Comparison of ENCODE assay signal across 15 cellular contexts in the genomic region with DNA sequence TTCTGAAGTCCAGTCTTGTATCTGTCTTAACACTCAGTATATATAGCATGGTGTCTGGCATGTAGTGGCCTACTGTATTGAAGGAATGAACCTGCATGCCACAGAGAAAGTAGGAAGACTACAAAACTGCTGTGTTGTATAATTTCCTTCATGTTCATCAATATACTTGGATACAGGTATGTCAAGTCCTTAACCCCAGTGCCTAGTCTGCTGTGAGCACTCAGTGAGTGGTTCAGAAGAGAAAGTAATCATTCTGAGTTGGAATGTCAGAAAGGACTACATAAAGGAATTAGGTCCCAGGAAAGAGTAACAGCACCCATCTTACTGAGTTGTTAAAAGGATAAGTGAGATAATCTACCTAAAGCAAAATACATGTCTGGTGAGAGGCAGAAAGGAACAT. TPM values are rescaled to one million over a fixed set of nuclear protein-coding genes. Genes with fewer than 3 reads are reported as not detected.
DNase-seq lines count a peak whose midpoint lies in the region; ATAC-seq and TF ChIP-seq lines count a peak whose summit lies in the region.
"Had no signal": no experiment of that assay in that cellular context is flagged by ENCODE, and none has a peak within 500 bp of the region (broad histone marks: within the 10 kb centered on the region; RNA-seq: fewer than 3 reads in every experiment).

No MANE protein-coding gene starts in this region.

- ATAC-seq in left lobe of liver = no peak

- no peak overlapping the region for H2AFZ ChIP-seq in osteoblast (ENCODE audit: low read length)

- no peaks in the 10 kb centered on the region for H3K9me3 Mint-ChIP-seq in activated T-cell treated with anti-CD3 and anti-CD28 coated beads, Interleukin-2, amount 50 U/mL, for 24 hours

- H3K27ac ChIP-seq in ascending aorta (peak overlapping the region; percentile 24 to 50), osteoblast (ENCODE audit: low read depth, low read length) (peak overlapping the region; percentile 82)

- intact Hi-C loops in ascending aorta (cut with DNase I) = no loop called here

- no peaks in the 10 kb centered on the region for H3K9me3 ChIP-seq in ascending aorta
- H3K9me3 ChIP-seq in osteoblast (ENCODE audit: low read depth, low read length) = no peaks in the 10 kb centered on the region

- no peaks in the 10 kb centered on the region for H3K79me2 ChIP-seq in osteoblast (ENCODE audit: insufficient read depth, low read length)

- H3K27me3 Mint-ChIP-seq in activated T-cell treated with anti-CD3 and anti-CD28 coated beads, Interleukin-2, amount 50 U/mL, for 24 hours = no peaks in the 10 kb centered on the region

- TF ChIP-seq CTCF in ascending aorta (IDR thresholded peaks at IDR 0.05) (no peak), osteoblast (IDR thresholded peaks at IDR 0.05; ENCODE audit: extremely low read depth, low read depth, low read length) (no peak)

- peak overlapping the region; percentile 89 for H3K27ac Mint-ChIP-seq in activated T-cell treated with anti-CD3 and anti-CD28 coated beads, Interleukin-2, amount 50 U/mL, for 24 hours

- no peak overlapping the region for H3K4me2 ChIP-seq in osteoblast (ENCODE audit: insufficient read depth, low read length)

- H3K36me3 ChIP-seq in ascending aorta = peaks cover 18 to 38% of the 10 kb centered on the region in 2 donors
- peaks cover 35% of the 10 kb centered on the region for H3K36me3 ChIP-seq in osteoblast (ENCODE audit: insufficient read depth, low read length)

- no peak overlapping the region for H3K4me3 Mint-ChIP-seq in activated T-cell treated with anti-CD3 and anti-CD28 coated beads, Interleukin-2, amount 50 U/mL, for 24 hours

- H3K4me3 ChIP-seq in ascending aorta (no peak overlapping the region), osteoblast (ENCODE audit: insufficient read depth, low read length) (no peak overlapping the region)
- H3K4me3 ChIP-seq: dorsolateral prefrontal cortex had no signal

- peaks cover 97% of the 10 kb centered on the region for H3K36me3 Mint-ChIP-seq in activated T-cell treated with anti-CD3 and anti-CD28 coated beads, Interleukin-2, amount 50 U/mL, for 24 hours (ENCODE audit: low read depth)

- peaks cover 64% of the 10 kb centered on the region for H3K4me1 Mint-ChIP-seq in activated T-cell treated with anti-CD3 and anti-CD28 coated beads, Interleukin-2, amount 50 U/mL, for 24 hours (ENCODE audit: low read depth)

- no peaks in the 10 kb centered on the region for H4K20me1 ChIP-seq in osteoblast (ENCODE audit: insufficient read depth, low read length)

- DNase-seq in activated T-cell treated with anti-CD3 and anti-CD28 coated beads, Interleukin-2, amount 50 U/mL, for 24 hours = no peak
- no peak for DNase-seq in activated T-cell treated with anti-CD3 and anti-CD28 coated beads, Interleukin-2, amount 50 U/mL, for 48 hours
- peak; percentile 71 for DNase-seq in NCI-H82 (lab: John Stamatoyannopoulos, UW)
- no peak for DNase-seq in ascending aorta (ENCODE audit: low spot score in 2 of 2)
- DNase-seq in osteoblast (ENCODE audit: insufficient read length, low spot score, missing footprints) = no peak
- no peak for DNase-seq in SW480 (ENCODE audit: low spot score)
- DNase-seq in NCI-H524 treated with DMSO at 0.1 percent for 48 hours (lab: John Stamatoyannopoulos, UW) = no peak
- no peak for DNase-seq in left lobe of liver (ENCODE audit: low spot score)
- DNase-seq: dorsolateral prefrontal cortex; NCI-H1417 treated with DMSO at 0.1 percent for 48 hours; NCI-H446; posterior cingulate gyrus; stimulated activated CD4-positive, alpha-beta T cell treated with anti-CD3 and anti-CD28 coated beads, Interleukin-15, amount 100 ng/mL, for 24 hours; T-helper 9 cell; trophoblast cell had no signal

- H3K27me3 ChIP-seq in ascending aorta (no peaks in the 10 kb centered on the region), osteoblast (ENCODE audit: insufficient read depth, low read length) (no peaks in the 10 kb centered on the region)
- H3K27me3 ChIP-seq: dorsolateral prefrontal cortex had no signal

- peaks cover 0 to 8% of the 10 kb centered on the region in 2 donors for H3K4me1 ChIP-seq in ascending aorta
- H3K4me1 ChIP-seq in osteoblast (ENCODE audit: insufficient read depth, low read length) = peaks cover 22% of the 10 kb centered on the region

RNA-seq across cellular contexts. Expression of gene ABCE1, which starts 32.0 kb away (rescaled TPM):
- total RNA-seq in ascending aorta (43.7 TPM), osteoblast (80.7 and 90.5 TPM in 2 replicates), left lobe of liver (18.8 TPM)

RNA-seq across cellular contexts. Expression of gene ANAPC10, which starts 32.1 kb away (rescaled TPM):
- total RNA-seq in ascending aorta = 2.6 TPM
- total RNA-seq in osteoblast = 22.8 and 23.9 TPM in 2 replicates
- total RNA-seq in left lobe of liver = 6.3 TPM

RNA-seq across cellular contexts. Expression of gene OTUD4, which starts 50.3 kb away (rescaled TPM):
- total RNA-seq in ascending aorta = 81.4 TPM
- total RNA-seq in osteoblast = 22.8 and 30.6 TPM in 2 replicates
- total RNA-seq in left lobe of liver = 16.9 TPM
